In the genomic region with DNA sequence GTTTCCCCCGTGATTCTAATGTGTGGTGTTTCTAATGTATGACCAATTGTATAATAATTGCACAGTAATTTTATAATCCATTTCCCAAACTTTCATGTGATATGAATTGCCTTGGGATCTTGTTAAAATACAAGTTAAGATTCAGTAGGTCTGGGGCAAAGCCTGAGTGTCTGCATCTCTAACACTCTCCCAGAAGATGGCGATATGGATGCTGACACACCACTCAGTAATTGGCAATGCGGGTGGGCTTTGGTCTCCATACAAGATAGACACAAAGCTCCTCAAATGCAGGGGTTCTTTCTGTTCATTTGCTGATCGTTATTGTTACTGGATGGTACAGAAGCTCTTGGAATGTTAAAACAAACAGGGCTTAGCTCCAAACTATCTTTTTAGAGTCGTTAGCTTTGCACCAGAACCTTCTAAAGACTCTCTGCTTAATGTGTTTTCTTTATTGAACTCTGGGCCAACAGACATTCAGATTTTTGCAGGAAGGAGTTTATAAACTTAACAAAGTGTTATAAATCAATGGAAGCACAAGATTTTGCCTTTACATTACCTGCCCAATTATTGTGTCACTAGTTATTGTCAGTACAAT, we compare ENCODE assay signal across 8 cellular contexts. TPM values are rescaled to one million over a fixed set of nuclear protein-coding genes. Genes with fewer than 3 reads are reported as not detected.
DNase-seq lines count a peak whose midpoint lies in the region; ATAC-seq and TF ChIP-seq lines count a peak whose summit lies in the region.

No MANE protein-coding gene starts in this region.

- POLR2A ChIA-PET in T-cell (lab: Charles Lee) = no interaction called here

- no peaks in the 10 kb centered on the region for H3K36me3 ChIP-seq in lower lobe of right lung

- intact Hi-C loops in lower lobe of right lung (cut with DNase I) = no loop called here
- intact Hi-C loops in natural killer cell (cut with micrococcal nuclease) = no loop called here

- no peak overlapping the region for H3K27ac ChIP-seq in lower lobe of right lung

- no peaks in the 10 kb centered on the region for H3K27me3 ChIP-seq in lower lobe of right lung (ENCODE audit: low read depth)

- H3K4me3 Mint-ChIP-seq in natural killer cell (no peak overlapping the region), T-cell (no peak overlapping the region)

- H3K9me3 Mint-ChIP-seq in natural killer cell (no peaks in the 10 kb centered on the region), T-cell (peaks cover 0 to 3% (median 0%) of the 10 kb centered on the region in 3 donors)

- ATAC-seq in HG02885 (IDR thresholded peaks at IDR 0.05; ENCODE audit: poor library complexity, unreplicated experiment) = peak; percentile 84
- no peak for ATAC-seq in lower lobe of right lung
- ATAC-seq in natural killer cell = no peak
- ATAC-seq in T-cell (replicated peaks in 1 of 4) = no peak

- DNase-seq in EL (peak; percentile 18), SW480 (ENCODE audit: low spot score) (peak; percentile 21), lower lobe of right lung (no peak), natural killer cell (no peak), T-cell (no peak), activated T-cell treated with anti-CD3 and anti-CD28 coated beads for 4 hours (no peak), NCI-H524 treated with DMSO at 0.1 percent for 48 hours (lab: John Stamatoyannopoulos, UW) (no peak)

- H3K27ac Mint-ChIP-seq in natural killer cell (no peak overlapping the region), T-cell (no peak overlapping the region)

- no peaks in the 10 kb centered on the region for H3K9me3 ChIP-seq in lower lobe of right lung

- CTCF ChIA-PET in T-cell (lab: Charles Lee) = interaction anchor here in 1 of 2 donors (1.0 kb wide), 1 partner anchor 23 kb away, joined by 4 read pairs; no protein-coding TSS in a partner anchor

- no peaks in the 10 kb centered on the region for H3K27me3 Mint-ChIP-seq in natural killer cell (ENCODE audit: low read depth in 2 of 2)
- H3K27me3 Mint-ChIP-seq in T-cell = peaks cover 2 to 6% of the 10 kb centered on the region in 2 donors

- TF ChIP-seq CTCF in lower lobe of right lung (IDR thresholded peaks at IDR 0.05) (peak; percentile 17), natural killer cell (IDR thresholded peaks at IDR 0.05) (no peak)

- no peak overlapping the region for H3K4me3 ChIP-seq in lower lobe of right lung

- peaks cover 0 to 8% of the 10 kb centered on the region in 2 donors for H3K4me1 Mint-ChIP-seq in natural killer cell
- peaks cover 6 to 10% (median 7%) of the 10 kb centered on the region in 3 donors for H3K4me1 Mint-ChIP-seq in T-cell

- no peaks in the 10 kb centered on the region for H3K4me1 ChIP-seq in lower lobe of right lung

- H3K36me3 Mint-ChIP-seq in natural killer cell = no peaks in the 10 kb centered on the region
- H3K36me3 Mint-ChIP-seq in T-cell = no peaks in the 10 kb centered on the region

RNA-seq across cellular contexts. Expression of gene ANO3, which starts 45.4 kb away (rescaled TPM):
- total RNA-seq in lower lobe of right lung (0.27 TPM), natural killer cell (not detected), T-cell (not detected)

Comparison
In these comparisons a context has a peak if more than half of its experiments do, and no peak if none do; other contexts are left out.
1. DNase-seq: peak in EL (single experiment) and SW480 (single experiment); none in lower lobe of right lung (single experiment), natural killer cell (single experiment), T-cell (0 of 34), activated T-cell treated with anti-CD3 and anti-CD28 coated beads for 4 hours (single experiment) and NCI-H524 treated with DMSO at 0.1 percent for 48 hours (single experiment).